ENCODE assay signal across 14 cellular contexts in genomic region chr15:64854041-64854440, GRCh38. TPM values are rescaled to one million over a fixed set of nuclear protein-coding genes. Genes with fewer than 3 reads are reported as not detected.
DNase-seq lines count a peak whose midpoint lies in the region; ATAC-seq and TF ChIP-seq lines count a peak whose summit lies in the region.
"Had no signal": no experiment of that assay in that cellular context is flagged by ENCODE, and none has a peak within 500 bp of the region (broad histone marks: within the 10 kb centered on the region; RNA-seq: fewer than 3 reads in every experiment).

No MANE protein-coding gene starts in this region.

- DNase-seq in CD14-positive monocyte (ENCODE audit: low spot score) (no peak), RWPE2 (ENCODE audit: low spot score) (no peak), fibroblast of lung (ENCODE audit: low read depth in 2 of 2) (peak; percentile 50 to 53), DMS79 (lab: John Stamatoyannopoulos, UW) (no peak), breast epithelium (ENCODE audit: low spot score in 2 of 2) (no peak), GM23248 (no peak), WERI-Rb-1 (no peak)
- DNase-seq: activated B cell treated with CpG ODN at 0.5 μM for 24 hours, islet precursor cell, NCI-H1694 treated with DMSO at 0.1 percent for 48 hours, NCI-H82, nephron progenitor cell had no signal

- no peaks in the 10 kb centered on the region for H3K9me3 ChIP-seq in RWPE2 (ENCODE audit: severe bottlenecking)
- no peaks in the 10 kb centered on the region for H3K9me3 ChIP-seq in fibroblast of lung (ENCODE audit: control insufficient read depth, insufficient read depth, low read depth, low read length)
- no peaks in the 10 kb centered on the region for H3K9me3 ChIP-seq in skeletal muscle tissue (ENCODE audit: control insufficient read depth in 3 of 3, low read length in 3 of 3)
- H3K9me3 ChIP-seq in breast epithelium: no peaks in the 10 kb centered on the region
- H3K9me3 ChIP-seq in GM23248 (ENCODE audit: low read depth): no peaks in the 10 kb centered on the region
- no peaks in the 10 kb centered on the region for H3K9me3 ChIP-seq in WERI-Rb-1 (ENCODE audit: severe bottlenecking)

- peaks cover 59% of the 10 kb centered on the region for H3K79me2 ChIP-seq in fibroblast of lung (ENCODE audit: control insufficient read depth, insufficient read depth, low read length)
- peaks cover 89% of the 10 kb centered on the region for H3K79me2 ChIP-seq in GM23248 (ENCODE audit: insufficient read depth)

- no peaks in the 10 kb centered on the region for H3K9me2 ChIP-seq in GM23248 (ENCODE audit: insufficient read depth)

- TF ChIP-seq CTCF in CD14-positive monocyte (IDR thresholded peaks at IDR 0.05) (no peak), RWPE2 (IDR thresholded peaks at IDR 0.05; ENCODE audit: poor library complexity, severe bottlenecking) (no peak), fibroblast of lung (conservative IDR thresholded peaks at IDR 0.05 in 1 of 2, IDR thresholded peaks at IDR 0.05 in 1 of 2; ENCODE audit: low read depth in 1 of 2, low read length in 2 of 2) (no peak), breast epithelium (IDR thresholded peaks at IDR 0.05) (no peak), WERI-Rb-1 (IDR thresholded peaks at IDR 0.05; ENCODE audit: low read depth, low read length) (no peak)

- H3K4me1 ChIP-seq in RWPE2 (ENCODE audit: insufficient read depth, poor library complexity, severe bottlenecking) (peaks cover 16% of the 10 kb centered on the region), fibroblast of lung (ENCODE audit: control insufficient read depth, extremely low read depth, insufficient read depth, low read length) (peaks cover 69% of the 10 kb centered on the region), skeletal muscle tissue (ENCODE audit: control insufficient read depth in 3 of 3, insufficient read depth in 3 of 3, low read length in 3 of 3) (peaks cover 47 to 71% (median 50%) of the 10 kb centered on the region in 3 donors), breast epithelium (peaks cover 0 to 14% of the 10 kb centered on the region in 2 donors), GM23248 (ENCODE audit: insufficient read depth) (peaks cover 68% of the 10 kb centered on the region)

- H3K27ac ChIP-seq in RWPE2 (ENCODE audit: poor library complexity, severe bottlenecking): no peak overlapping the region
- peak overlapping the region; percentile 43 for H3K27ac ChIP-seq in fibroblast of lung (ENCODE audit: insufficient read depth, low read length)
- H3K27ac ChIP-seq in skeletal muscle tissue (ENCODE audit: low read depth, low read length): peak overlapping the region; percentile 18
- peak overlapping the region in 1 of 2 donors; percentile 68 for H3K27ac ChIP-seq in breast epithelium
- H3K27ac ChIP-seq in GM23248: no peak overlapping the region
- no peak overlapping the region for H3K27ac ChIP-seq in WERI-Rb-1
- H3K27ac ChIP-seq: C4-2B had no signal

- peaks cover 78 to 99% of the 10 kb centered on the region in 2 donors for H3K36me3 Mint-ChIP-seq in CD14-positive monocyte

- no peak overlapping the region for H3K4me3 Mint-ChIP-seq in CD14-positive monocyte
- H3K4me3 Mint-ChIP-seq: activated B cell treated with CpG ODN at 0.5 μM for 24 hours, nephron progenitor cell had no signal

- H3K9me3 Mint-ChIP-seq in CD14-positive monocyte: no peaks in the 10 kb centered on the region
- H3K9me3 Mint-ChIP-seq: activated B cell treated with CpG ODN at 0.5 μM for 24 hours, nephron progenitor cell had no signal

- no peaks in the 10 kb centered on the region for H4K20me1 ChIP-seq in fibroblast of lung (ENCODE audit: control insufficient read depth, extremely low read depth, insufficient read depth, low read length)
- no peaks in the 10 kb centered on the region for H4K20me1 ChIP-seq in GM23248 (ENCODE audit: insufficient read depth)

- in situ Hi-C loops in GM23248 (cut with MboI): no loop called here

- TF ChIP-seq POLR2A in breast epithelium (IDR thresholded peaks at IDR 0.05): no peak

- H3K27me3 Mint-ChIP-seq in CD14-positive monocyte (ENCODE audit: low read depth in 3 of 3): peaks cover 0 to 4% (median 0%) of the 10 kb centered on the region in 3 donors
- H3K27me3 Mint-ChIP-seq: activated B cell treated with CpG ODN at 0.5 μM for 24 hours had no signal

- WGBS in GM23248 (ENCODE audit: low coverage in 1 of 2, low lambda C conversion rate in 2 of 2, missing lambda C conversion rate in 2 of 2), 2 experiments: 96 to 97% methylated on average over 4 of the region's 4 CpGs

- H3K4me2 ChIP-seq in fibroblast of lung (ENCODE audit: extremely low read depth, insufficient read depth, low read length) (no peak overlapping the region), GM23248 (ENCODE audit: unreplicated experiment) (no peak overlapping the region)

- no peak overlapping the region for H2AFZ ChIP-seq in fibroblast of lung (ENCODE audit: low read length)
- no peak overlapping the region for H2AFZ ChIP-seq in GM23248

- no peak overlapping the region for H3K9ac ChIP-seq in fibroblast of lung (ENCODE audit: insufficient read depth, low read length)
- H3K9ac ChIP-seq in skeletal muscle tissue (ENCODE audit: low read depth in 1 of 3, low read length in 3 of 3): peak overlapping the region in 1 of 3 donors; percentile 45
- H3K9ac ChIP-seq in GM23248: no peak overlapping the region

- intact Hi-C loops in CD14-positive monocyte (cut with micrococcal nuclease) (no loop called here), breast epithelium (cut with DNase I; ENCODE audit: low total_unique reads) (no loop called here)

- ATAC-seq in RWPE2 (ENCODE audit: low read depth): 0 out of 3 replicates have a peak, but pooled peaks have one; percentile 6

- H3K27me3 ChIP-seq in RWPE2 (ENCODE audit: insufficient read depth, poor library complexity, severe bottlenecking): no peaks in the 10 kb centered on the region
- H3K27me3 ChIP-seq in fibroblast of lung (ENCODE audit: control insufficient read depth, insufficient read depth, low read length): no peaks in the 10 kb centered on the region
- H3K27me3 ChIP-seq in skeletal muscle tissue (ENCODE audit: control insufficient read depth in 3 of 3, insufficient read depth in 3 of 3, low read length in 3 of 3): no peaks in the 10 kb centered on the region
- no peaks in the 10 kb centered on the region for H3K27me3 ChIP-seq in breast epithelium
- no peaks in the 10 kb centered on the region for H3K27me3 ChIP-seq in GM23248 (replicated peaks; ENCODE audit: insufficient read depth)
- no peaks in the 10 kb centered on the region for H3K27me3 ChIP-seq in WERI-Rb-1 (ENCODE audit: insufficient read depth, low read depth, severe bottlenecking)

- H3K27ac Mint-ChIP-seq in CD14-positive monocyte: peak overlapping the region in 6 of 7 donors; percentile 48 to 84 (median 77)
- H3K27ac Mint-ChIP-seq: activated B cell treated with CpG ODN at 0.5 μM for 24 hours had no signal

- H3F3A ChIP-seq in GM23248 (ENCODE audit: insufficient read depth): peaks cover 45% of the 10 kb centered on the region

- H3K36me3 ChIP-seq in RWPE2 (ENCODE audit: low read depth) (peaks cover 8% of the 10 kb centered on the region; the same call in 1 of the 2 replicates), fibroblast of lung (ENCODE audit: control insufficient read depth, insufficient read depth, low read length) (peaks cover 29% of the 10 kb centered on the region), skeletal muscle tissue (ENCODE audit: control insufficient read depth in 3 of 3, insufficient read depth in 3 of 3, low read length in 3 of 3) (peaks cover 0 to 29% (median 17%) of the 10 kb centered on the region in 3 donors), breast epithelium (no peaks in the 10 kb centered on the region), GM23248 (ENCODE audit: low read depth) (peaks cover 15% of the 10 kb centered on the region; the same call in 1 of the 2 replicates), WERI-Rb-1 (peaks cover 33% of the 10 kb centered on the region)

- H3K4me1 Mint-ChIP-seq in CD14-positive monocyte: peaks cover 94% of the 10 kb centered on the region

- H3K4me3 ChIP-seq in RWPE2 (ENCODE audit: severe bottlenecking): no peak overlapping the region
- H3K4me3 ChIP-seq in fibroblast of lung (replicated peaks in 1 of 4; ENCODE audit: control extremely low read depth in 1 of 4, insufficient read depth in 1 of 4, low read depth in 3 of 4, low read length in 4 of 4): no peak overlapping the region
- H3K4me3 ChIP-seq in skeletal muscle tissue (ENCODE audit: low read length in 3 of 3): no peak overlapping the region
- peak overlapping the region in 1 of 3 donors; percentile 5 for H3K4me3 ChIP-seq in breast epithelium
- no peak overlapping the region for H3K4me3 ChIP-seq in GM23248
- H3K4me3 ChIP-seq in WERI-Rb-1 (ENCODE audit: low read depth, low read length): no peak overlapping the region

RNA-seq across cellular contexts. Expression of gene PLEKHO2, which starts 12.3 kb away (rescaled TPM):
- polyA plus RNA-seq in CD14-positive monocyte: 10 to 100 TPM; 78.0 to 93.5 TPM
- 70.1 and 163 TPM in 2 replicates for total RNA-seq in fibroblast of lung
- 39.2 and 78.6 TPM in 2 replicates for polyA plus RNA-seq in fibroblast of lung
- 50.1 and 100 TPM in 2 replicates for polyA plus RNA-seq in fibroblast of lung (2012)
- polyA minus RNA-seq in fibroblast of lung (ENCODE audit: low replicate concordance): 85.7 and 150 TPM in 2 replicates
- 16.7 TPM for total RNA-seq in skeletal muscle tissue
- total RNA-seq in breast epithelium: 10 to 100 TPM; 21.1 to 33.3 (median 26.5) TPM
- total RNA-seq in GM23248 (2014; rRNA removed; shearing (Covaris generic)): 27.2 and 35.3 TPM in 2 replicates
- polyA plus RNA-seq in GM23248 (2016; fragmentation: Nextera tagmentation; extraction: Ambion mirVana): 30.7 and 32.3 TPM in 2 replicates

RNA-seq across cellular contexts. Expression of gene PIF1, which starts 28.6 kb away (rescaled TPM):
- under 1 TPM in 1 of 2 donors, not detected in 1; 0.13 TPM for polyA plus RNA-seq in CD14-positive monocyte
- total RNA-seq in fibroblast of lung: 3.1 and 9.4 TPM in 2 replicates
- 5.1 and 5.2 TPM in 2 replicates for polyA plus RNA-seq in fibroblast of lung
- polyA plus RNA-seq in fibroblast of lung (2012): 5.1 and 6.2 TPM in 2 replicates
- 5.8 and 16.8 TPM in 2 replicates for polyA minus RNA-seq in fibroblast of lung (ENCODE audit: low replicate concordance)
- total RNA-seq in skeletal muscle tissue: 2.1 TPM
- total RNA-seq in breast epithelium: 1 to 10 TPM in 1 of 3 donors, under 1 TPM in 2; 0.44 to 1.3 (median 0.66) TPM
- total RNA-seq in GM23248 (2014; rRNA removed; shearing (Covaris generic)): 9.7 and 11.3 TPM in 2 replicates
- polyA plus RNA-seq in GM23248 (2016; fragmentation: Nextera tagmentation; extraction: Ambion mirVana): 7.0 and 8.1 TPM in 2 replicates

RNA-seq across cellular contexts. Expression of gene ANKDD1A, which starts 57.7 kb away (rescaled TPM):
- polyA plus RNA-seq in CD14-positive monocyte (under 1 TPM; 0.49 to 0.90 TPM), fibroblast of lung (3.2 and 8.2 TPM in 2 replicates), GM23248 (2016; fragmentation: Nextera tagmentation; extraction: Ambion mirVana) (2.7 and 3.5 TPM in 2 replicates)
- total RNA-seq in fibroblast of lung (6.7 and 13.2 TPM in 2 replicates), skeletal muscle tissue (2.6 TPM), breast epithelium (1 to 10 TPM; 3.2 to 7.8 (median 7.2) TPM)
- 3.3 and 7.8 TPM in 2 replicates for polyA plus RNA-seq in fibroblast of lung (2012)
- 10.6 and 14.5 TPM in 2 replicates for polyA minus RNA-seq in fibroblast of lung (ENCODE audit: low replicate concordance)
- 3.1 and 3.3 TPM in 2 replicates for total RNA-seq in GM23248 (2014; rRNA removed; shearing (Covaris generic))

Comparison
In these comparisons a context has a peak if more than half of its experiments do, and no peak if none do; other contexts are left out.
1. DNase-seq: peak in fibroblast of lung (2 of 2); none in CD14-positive monocyte (single experiment), RWPE2 (single experiment), DMS79 (single experiment), breast epithelium (0 of 2), GM23248 (single experiment) and WERI-Rb-1 (single experiment).
2. H3K27ac ChIP-seq: peak in fibroblast of lung (single experiment) and skeletal muscle tissue (single experiment); none in RWPE2 (single experiment), GM23248 (single experiment) and WERI-Rb-1 (single experiment).